In the genomic region with DNA sequence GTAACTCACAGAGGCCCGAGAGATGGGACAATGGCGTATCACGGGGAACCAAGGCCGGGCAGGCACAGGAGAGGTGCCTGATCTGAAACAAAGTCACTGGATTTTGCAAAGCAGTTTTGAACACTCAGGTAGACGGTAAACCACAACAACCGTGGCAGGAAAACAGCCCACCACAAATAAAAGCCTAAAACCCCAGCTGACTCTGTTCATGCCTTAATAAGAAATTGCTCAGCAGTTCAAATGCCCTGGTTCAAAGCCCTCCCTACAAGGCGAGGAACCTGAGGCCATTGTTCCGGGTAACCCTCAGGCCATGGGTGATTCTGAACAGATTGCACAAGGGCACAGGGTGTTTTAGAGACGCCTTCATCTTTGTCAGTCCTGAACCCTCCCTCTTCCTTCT, we compare ENCODE assay signal across 20 cellular contexts.
A peak's percentile ranks its signal among the peaks of the same experiment; 100 is the strongest.
DNase-seq lines count a peak whose midpoint lies in the region; ATAC-seq, FAIRE-seq and TF ChIP-seq lines count a peak whose summit lies in the region.
"Had no signal": no experiment of that assay in that cellular context is flagged by ENCODE, and none has a peak within 500 bp of the region (broad histone marks: within the 10 kb centered on the region; RNA-seq: fewer than 3 reads in every experiment).

No MANE protein-coding gene starts in this region.

- peak; percentile 9 for ATAC-seq in activated CD4-positive, alpha-beta T cell treated with anti-CD3 and anti-CD28 coated beads for 36 hours
- peak; percentile 49 for ATAC-seq in activated CD8-positive, alpha-beta T cell treated with anti-CD3 and anti-CD28 coated beads, Interleukin-2, amount 10 ng/mL, durations not matched to agents 7 days and 5 days
- no peak for ATAC-seq in GM19397 (IDR thresholded peaks at IDR 0.05; ENCODE audit: unreplicated experiment)
- ATAC-seq: right lobe of liver had no signal

- no peak overlapping the region for H3K9ac ChIP-seq in H1 (replicated peaks in 1 of 4; ENCODE audit: extremely low read depth in 1 of 4, low read depth in 3 of 4, low read length in 3 of 4)

- H3K27ac ChIP-seq in H1 (ENCODE audit: low read depth, low read length), result no peak overlapping the region
- H3K27ac ChIP-seq: 22Rv1, hepatocyte, right lobe of liver, transverse colon had no signal

- no peak overlapping the region for H3K4ac ChIP-seq in H1 (replicated peaks; ENCODE audit: insufficient read length, low read depth, low read length)

- no peak overlapping the region for H2BK12ac ChIP-seq in H1 (ENCODE audit: low read depth, low read length)

- H3K9me3 ChIP-seq in H1 (ENCODE audit: insufficient read depth in 2 of 2, low read depth in 1 of 2, low read length in 1 of 2), result no peaks in the 10 kb centered on the region
- H3K9me3 ChIP-seq: right lobe of liver, transverse colon had no signal

- H4K91ac ChIP-seq in H1 (replicated peaks; ENCODE audit: insufficient read length, low read length), result no peak overlapping the region

- no peak for TF ChIP-seq RAD21 in H1 (IDR thresholded peaks at IDR 0.05 in 1 of 2, conservative IDR thresholded peaks at IDR 0.05 in 1 of 2; ENCODE audit: low read depth in 2 of 2, low read length in 2 of 2)

- H3K23me2 ChIP-seq in H1 (ENCODE audit: low read depth, low read length), result no peaks in the 10 kb centered on the region

- H3K4me1 ChIP-seq in H1 (replicated peaks in 1 of 4; ENCODE audit: control insufficient read depth in 3 of 4, insufficient read depth in 4 of 4, low read length in 3 of 4), result no peaks in the 10 kb centered on the region; a peak in 3 of 7 replicates
- H3K4me1 ChIP-seq: right lobe of liver, transverse colon had no signal

- intact Hi-C loops in activated CD4-positive, alpha-beta T cell treated with anti-CD3 and anti-CD28 coated beads for 36 hours (cut with DNase I, micrococcal nuclease), result loop anchor here (1.0 to 10.0 kb wide), 10 partner anchors 14 to 638 kb away; no protein-coding TSS in a partner anchor

- no peak overlapping the region for H3K56ac ChIP-seq in H1 (replicated peaks; ENCODE audit: insufficient read length, low read depth, low read length)

- no peak for TF ChIP-seq EP300 in H1 (IDR thresholded peaks at IDR 0.05; ENCODE audit: borderline replicate concordance in 1 of 2, low read depth in 2 of 2, low read length in 2 of 2)

- no peaks in the 10 kb centered on the region for H3K79me1 ChIP-seq in H1 (ENCODE audit: low read depth, low read length)

- H2AFZ ChIP-seq in H1 (ENCODE audit: low read length), result 0 out of 2 replicates have a peak overlapping the region, but pooled peaks have one; percentile 68
- H2AFZ ChIP-seq: hepatocyte had no signal

- POLR2A ChIA-PET in activated CD4-positive, alpha-beta T cell treated with anti-CD3 and anti-CD28 coated beads for 36 hours (lab: Charles Lee), result interaction anchor here (0.8 to 1.8 kb wide), 2 partner anchors 15 to 188 kb away, joined by 4 to 5 read pairs; no protein-coding TSS in a partner anchor
- POLR2A ChIA-PET in activated CD8-positive, alpha-beta T cell treated with anti-CD3 and anti-CD28 coated beads, Interleukin-2, amount 10 ng/mL, durations not matched to agents 7 days and 5 days (lab: Charles Lee), result interaction anchor here (0.6 to 4.2 kb wide), 12 partner anchors 9 to 686 kb away, joined by 3 to 30 read pairs (median 9); no protein-coding TSS in a partner anchor
- POLR2A ChIA-PET in H1 (lab: Charles Lee; ENCODE audit: partially characterized antibody), result interaction anchor here (0.6 kb wide), 1 partner anchor 14 kb away, joined by 3 read pairs; no protein-coding TSS in a partner anchor

- no peak overlapping the region for H2BK120ac ChIP-seq in H1 (replicated peaks; ENCODE audit: low read depth, low read length)

- H3K4me2 ChIP-seq in H1 (ENCODE audit: insufficient read depth in 1 of 2, low read depth in 2 of 2, low read length in 2 of 2), result no peak overlapping the region
- H3K4me2 ChIP-seq: hepatocyte had no signal

- H2BK20ac ChIP-seq in H1 (ENCODE audit: low read length), result no peak overlapping the region

- no peak overlapping the region; the same call in 1 of the 2 replicates for H3K18ac ChIP-seq in H1 (ENCODE audit: extremely low read depth, low read length)

- H2BK5ac ChIP-seq in H1 (ENCODE audit: low read depth, low read length), result no peak overlapping the region

- FAIRE-seq in GM19239 (lab: Jason Lieb, UNC) (peak; percentile 45), H1 (lab: Jason Lieb, UNC) (no peak)

- H3K36me3 Mint-ChIP-seq in activated CD4-positive, alpha-beta T cell treated with anti-CD3 and anti-CD28 coated beads for 36 hours (ENCODE audit: low read depth), result peaks cover 3% of the 10 kb centered on the region
- no peaks in the 10 kb centered on the region for H3K36me3 Mint-ChIP-seq in activated CD8-positive, alpha-beta T cell treated with anti-CD3 and anti-CD28 coated beads, Interleukin-2, amount 10 ng/mL, durations not matched to agents 7 days and 5 days (ENCODE audit: low read depth)
- H3K36me3 Mint-ChIP-seq: mesothelial cell of epicardium had no signal

- H3K9me3 Mint-ChIP-seq in activated CD4-positive, alpha-beta T cell treated with anti-CD3 and anti-CD28 coated beads for 36 hours (ENCODE audit: low read depth), result no peaks in the 10 kb centered on the region
- H3K9me3 Mint-ChIP-seq in activated CD8-positive, alpha-beta T cell treated with anti-CD3 and anti-CD28 coated beads, Interleukin-2, amount 10 ng/mL, durations not matched to agents 7 days and 5 days (ENCODE audit: insufficient read depth), result no peaks in the 10 kb centered on the region
- H3K9me3 Mint-ChIP-seq: mesothelial cell of epicardium had no signal

- no peak for TF ChIP-seq CTCF in H1 (IDR thresholded peaks at IDR 0.05; ENCODE audit: control extremely low read depth in 1 of 3, insufficient read depth in 1 of 3, low read depth in 1 of 3, low read length in 3 of 3)

- no peak overlapping the region for H3K23ac ChIP-seq in H1 (ENCODE audit: insufficient read length)

- no peak overlapping the region for H3K4me3 ChIP-seq in H1 (ENCODE audit: extremely low read depth in 1 of 4, insufficient read depth in 2 of 4, low read depth in 3 of 4, low read length in 4 of 4)
- H3K4me3 ChIP-seq: hepatocyte, right lobe of liver, transverse colon had no signal

- H3K14ac ChIP-seq in H1 (ENCODE audit: insufficient read length), result no peak overlapping the region

- H4K20me1 ChIP-seq in H1 (replicated peaks in 1 of 2; ENCODE audit: control insufficient read depth in 1 of 2, insufficient read depth in 2 of 2, low read length in 2 of 2), result no peaks in the 10 kb centered on the region

- H3K4me3 Mint-ChIP-seq in activated CD4-positive, alpha-beta T cell treated with anti-CD3 and anti-CD28 coated beads for 36 hours, result peak overlapping the region; percentile 58
- H3K4me3 Mint-ChIP-seq in activated CD8-positive, alpha-beta T cell treated with anti-CD3 and anti-CD28 coated beads, Interleukin-2, amount 10 ng/mL, durations not matched to agents 7 days and 5 days, result peak overlapping the region; percentile 24
- H3K4me3 Mint-ChIP-seq: mesothelial cell of epicardium had no signal

- no peaks in the 10 kb centered on the region for H3K79me2 ChIP-seq in H1 (ENCODE audit: control insufficient read depth in 1 of 2, insufficient read depth in 2 of 2, low read length in 2 of 2)
- H3K79me2 ChIP-seq: hepatocyte had no signal

- no peak overlapping the region for H2AK5ac ChIP-seq in H1 (ENCODE audit: low read depth, low read length)

- H4K8ac ChIP-seq in H1 (ENCODE audit: extremely low read depth, insufficient read depth, low read length), result no peak overlapping the region

- H3K27ac Mint-ChIP-seq in activated CD4-positive, alpha-beta T cell treated with anti-CD3 and anti-CD28 coated beads for 36 hours, result peak overlapping the region; percentile 77
- H3K27ac Mint-ChIP-seq in activated CD8-positive, alpha-beta T cell treated with anti-CD3 and anti-CD28 coated beads, Interleukin-2, amount 10 ng/mL, durations not matched to agents 7 days and 5 days, result peak overlapping the region; percentile 62
- H3K27ac Mint-ChIP-seq: mesothelial cell of epicardium had no signal

- no peaks in the 10 kb centered on the region for H3K36me3 ChIP-seq in H1 (ENCODE audit: control insufficient read depth in 2 of 4, insufficient read depth in 4 of 4, low read length in 3 of 4)
- H3K36me3 ChIP-seq: right lobe of liver, transverse colon had no signal

- CTCF ChIA-PET in activated CD4-positive, alpha-beta T cell treated with anti-CD3 and anti-CD28 coated beads for 36 hours (lab: Charles Lee), result interaction anchor here (0.7 to 10.3 kb wide), 7 partner anchors 13 to 186 kb away, joined by 3 to 135 read pairs (median 5); no protein-coding TSS in a partner anchor
- CTCF ChIA-PET in activated CD8-positive, alpha-beta T cell treated with anti-CD3 and anti-CD28 coated beads, Interleukin-2, amount 10 ng/mL, durations not matched to agents 7 days and 5 days (lab: Charles Lee), result interaction anchor here (0.9 to 12.0 kb wide), 8 partner anchors 14 to 530 kb away, joined by 3 to 253 read pairs (median 134); no protein-coding TSS in a partner anchor
- CTCF ChIA-PET in H1 (lab: Charles Lee; ENCODE audit: partially characterized antibody), result interaction anchor here (0.6 to 12.4 kb wide), 6 partner anchors 16 to 532 kb away, joined by 3 to 234 read pairs (median 36); a partner anchor contains a TSS

- H4K5ac ChIP-seq in H1 (ENCODE audit: insufficient read length, low read depth, low read length), result no peak overlapping the region

- H3K4me1 Mint-ChIP-seq in activated CD4-positive, alpha-beta T cell treated with anti-CD3 and anti-CD28 coated beads for 36 hours, result peaks cover 99% of the 10 kb centered on the region
- H3K4me1 Mint-ChIP-seq in activated CD8-positive, alpha-beta T cell treated with anti-CD3 and anti-CD28 coated beads, Interleukin-2, amount 10 ng/mL, durations not matched to agents 7 days and 5 days (ENCODE audit: low read depth), result peaks cover 91% of the 10 kb centered on the region

- no peak overlapping the region; the same call in 1 of the 2 replicates for H2BK15ac ChIP-seq in H1 (ENCODE audit: low read length)

- WGBS in H1 (ENCODE audit: extremely low coverage in 1 of 2, insufficient coverage in 1 of 2, insufficient read length in 1 of 2, insufficient replicate concordance in 2 of 2, low coverage in 1 of 2, low lambda C conversion rate in 2 of 2, missing lambda C conversion rate in 1 of 2), 2 experiments, result 96% methylated on average over 9 of the region's 9 CpGs; no CpG with 5 or more reads in 1 of the 2 experiments

- peak; percentile 51 for DNase-seq in activated CD4-positive, alpha-beta T cell treated with anti-CD3 and anti-CD28 coated beads for 36 hours
- no peak for DNase-seq in activated CD4-positive, alpha-beta T cell treated with anti-CD3 and anti-CD28 coated beads, Interleukin-2, amount 50 U/mL, for 1 hour
- DNase-seq in GM19239 (ENCODE audit: insufficient read length, low spot score) (no peak), H1 (ENCODE audit: low read depth in 1 of 2, low spot score in 2 of 2) (no peak), HUDEP-2 (lab: John Stamatoyannopoulos, UW; ENCODE audit: unreplicated experiment in 76 of 76) (no peak), COLO668 (lab: John Stamatoyannopoulos, UW; ENCODE audit: unreplicated experiment) (no peak)
- peak; percentile 76 for DNase-seq in activated CD8-positive, alpha-beta T cell treated with anti-CD3 and anti-CD28 coated beads, Interleukin-2, amount 10 ng/mL, durations not matched to agents 7 days and 5 days
- DNase-seq: activated CD4-positive, CD25-positive, alpha-beta regulatory T cell; C1 segment of cervical spinal cord; effector CD4-positive, alpha-beta T cell; EL; IMR-90; NCI-H1092 treated with DMSO at 0.1 percent for 48 hours; nucleus accumbens; right lobe of liver; transverse colon had no signal

- H3K27me3 ChIP-seq in H1 (replicated peaks in 1 of 4; ENCODE audit: control insufficient read depth in 3 of 4, extremely low read depth in 1 of 4, insufficient read depth in 3 of 4, low read length in 3 of 4), result no peaks in the 10 kb centered on the region
- H3K27me3 ChIP-seq: hepatocyte, right lobe of liver, transverse colon had no signal

- TF ChIP-seq POLR2A in H1 (IDR thresholded peaks at IDR 0.05; ENCODE audit: control extremely low read depth in 1 of 2, low read depth in 2 of 2, low read length in 2 of 2), result no peak

- peaks cover 2% of the 10 kb centered on the region for H3K27me3 Mint-ChIP-seq in activated CD4-positive, alpha-beta T cell treated with anti-CD3 and anti-CD28 coated beads for 36 hours
- H3K27me3 Mint-ChIP-seq in activated CD8-positive, alpha-beta T cell treated with anti-CD3 and anti-CD28 coated beads, Interleukin-2, amount 10 ng/mL, durations not matched to agents 7 days and 5 days (ENCODE audit: low read depth), result peaks cover 3% of the 10 kb centered on the region

Comparison
In these comparisons a context has a peak if more than half of its experiments do, and no peak if none do; other contexts are left out.
1. DNase-seq: peak in activated CD4-positive, alpha-beta T cell treated with anti-CD3 and anti-CD28 coated beads for 36 hours (single experiment) and activated CD8-positive, alpha-beta T cell treated with anti-CD3 and anti-CD28 coated beads, Interleukin-2, amount 10 ng/mL, durations not matched to agents 7 days and 5 days (single experiment); none in activated CD4-positive, alpha-beta T cell treated with anti-CD3 and anti-CD28 coated beads, Interleukin-2, amount 50 U/mL, for 1 hour (single experiment), GM19239 (single experiment), H1 (0 of 2), HUDEP-2 (0 of 76) and COLO668 (single experiment).